ENCODE assay signal across 8 cellular contexts in genomic region chr10:8050561-8051108, GRCh38. TPM values are rescaled to one million over a fixed set of nuclear protein-coding genes. Genes with fewer than 3 reads are reported as not detected.
DNase-seq lines count a peak whose midpoint lies in the region; ATAC-seq and TF ChIP-seq lines count a peak whose summit lies in the region.

No MANE protein-coding gene starts in this region.

- TF ChIP-seq CTCF in BJ (IDR thresholded peaks at IDR 0.05; ENCODE audit: insufficient read depth, low read depth, low read length) = no peak

- ATAC-seq in naive B cell (ENCODE audit: low read depth in 2 of 2) = no peak

- H3K27ac Mint-ChIP-seq in dendritic cell treated with granulocyte-macrophage colony-stimulating factor and Interleukin-4, amounts not matched to agents 40 ng/mL and 50 ng/mL, for 4 days = no peak overlapping the region
- peak overlapping the region in 4 of 6 donors; percentile 31 to 70 (median 54) for H3K27ac Mint-ChIP-seq in naive B cell

- H3K4me3 Mint-ChIP-seq in dendritic cell treated with granulocyte-macrophage colony-stimulating factor and Interleukin-4, amounts not matched to agents 40 ng/mL and 50 ng/mL, for 4 days = peak overlapping the region; percentile 34
- H3K4me3 Mint-ChIP-seq in naive B cell = peak overlapping the region; percentile 41 to 87 (median 78)

- peak overlapping the region; percentile 24 for H3K4me3 ChIP-seq in BJ (ENCODE audit: low read depth, low read length)

- intact Hi-C loops in dendritic cell treated with granulocyte-macrophage colony-stimulating factor and Interleukin-4, amounts not matched to agents 40 ng/mL and 50 ng/mL, for 4 days (cut with micrococcal nuclease) = no loop called here

- no peak for DNase-seq in BJ (ENCODE audit: low read depth)
- DNase-seq in HuH-7.5 (ENCODE audit: low spot score) = peak; percentile 95
- DNase-seq in naive B cell = no peak
- DNase-seq in medulla oblongata (ENCODE audit: extremely low spot score) = no peak
- no peak for DNase-seq in cerebellum (ENCODE audit: low spot score)
- no peak for DNase-seq in NK-92 treated with Interleukin-12 subunit alpha and Interleukin-12 subunit beta, amount 100 ng/mL, for 24 hours (lab: John Stamatoyannopoulos, UW)
- no peak for DNase-seq in stimulated activated CD4-positive, alpha-beta T cell treated with anti-CD3 and anti-CD28 coated beads, Interleukin-2, amount 100 ng/mL, for 24 hours

- H3K36me3 Mint-ChIP-seq in dendritic cell treated with granulocyte-macrophage colony-stimulating factor and Interleukin-4, amounts not matched to agents 40 ng/mL and 50 ng/mL, for 4 days (ENCODE audit: low read depth) = no peaks in the 10 kb centered on the region
- H3K36me3 Mint-ChIP-seq in naive B cell = peaks cover 0 to 6% of the 10 kb centered on the region in 2 donors

- peaks cover 72% of the 10 kb centered on the region for H3K27me3 ChIP-seq in BJ (ENCODE audit: control insufficient read depth, insufficient read depth, low read length)

- peaks cover 92% of the 10 kb centered on the region for H3K27me3 Mint-ChIP-seq in dendritic cell treated with granulocyte-macrophage colony-stimulating factor and Interleukin-4, amounts not matched to agents 40 ng/mL and 50 ng/mL, for 4 days
- H3K27me3 Mint-ChIP-seq in naive B cell = peaks cover 47 to 83% (median 71%) of the 10 kb centered on the region in 3 donors

- H3K9me3 Mint-ChIP-seq in dendritic cell treated with granulocyte-macrophage colony-stimulating factor and Interleukin-4, amounts not matched to agents 40 ng/mL and 50 ng/mL, for 4 days = no peaks in the 10 kb centered on the region
- peaks cover 0 to 10% (median 5%) of the 10 kb centered on the region in 7 donors for H3K9me3 Mint-ChIP-seq in naive B cell

- POLR2A ChIA-PET in BJ (lab: Charles Lee) = interaction anchor here (0.5 kb wide), 1 partner anchor 326 kb away, joined by 5 read pairs; no protein-coding TSS in a partner anchor

- peaks cover 53% of the 10 kb centered on the region for H3K4me1 Mint-ChIP-seq in dendritic cell treated with granulocyte-macrophage colony-stimulating factor and Interleukin-4, amounts not matched to agents 40 ng/mL and 50 ng/mL, for 4 days (ENCODE audit: low read depth)
- H3K4me1 Mint-ChIP-seq in naive B cell = peaks cover 45 to 78% (median 49%) of the 10 kb centered on the region in 3 donors

- no peaks in the 10 kb centered on the region for H3K36me3 ChIP-seq in BJ (ENCODE audit: control insufficient read depth, insufficient read depth, low read length)

- CTCF ChIA-PET in BJ (lab: Yijun Ruan, JAX) = interaction anchor here (1.2 kb wide), 1 partner anchor 9 kb away, joined by 3 read pairs; no protein-coding TSS in a partner anchor

RNA-seq across cellular contexts. Expression of gene GATA3, which starts 3.9 kb away (rescaled TPM):
- 0.06 and 0.09 TPM in 2 replicates for polyA plus RNA-seq in BJ (2011; rRNA removed)
- polyA minus RNA-seq in BJ (2011; rRNA and poly(A)+ RNA removed) = 0.05 TPM in 1 of 2 replicates, not detected in the other
- under 1 TPM in 3 of 6 donors, not detected in 3; 0.12 to 0.26 (median 0.14) TPM for polyA plus RNA-seq in naive B cell (ENCODE audit: low read depth in 6 of 6)
- 0.09 TPM for total RNA-seq in cerebellum
